ENCODE assay signal across 16 cellular contexts in the genomic region with DNA sequence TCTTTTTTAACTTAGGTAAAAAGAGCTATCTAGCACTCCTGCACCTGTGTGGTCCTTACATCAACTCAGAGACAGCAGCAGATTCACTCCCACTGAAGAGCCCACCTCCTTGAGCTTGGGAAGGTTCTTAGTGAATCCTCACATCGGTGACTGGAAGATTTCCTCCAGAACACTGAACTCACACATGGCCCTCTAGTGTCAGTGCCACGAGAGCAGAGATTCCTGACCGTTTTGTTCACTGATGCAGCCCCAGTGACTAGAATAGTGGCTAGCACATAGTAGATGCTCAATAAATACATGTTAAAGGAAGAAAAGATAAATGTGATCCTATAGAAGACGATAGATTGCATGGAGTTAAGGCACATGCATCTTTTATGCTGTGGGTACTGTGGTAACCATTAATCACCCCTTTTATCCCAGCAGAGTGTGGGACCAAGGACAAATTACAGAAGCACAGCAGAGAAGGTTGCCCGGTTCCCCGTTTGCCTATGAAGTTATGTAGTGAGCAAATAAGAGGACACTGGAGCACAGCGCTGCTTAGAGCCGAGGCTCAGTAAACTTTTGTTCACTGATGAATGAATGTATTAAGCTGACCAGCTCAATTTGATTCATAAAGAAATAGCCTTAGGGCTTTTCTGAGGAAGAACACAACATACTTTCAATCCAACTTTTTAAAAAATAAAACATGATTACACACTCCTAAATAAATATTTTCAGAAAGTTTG. TPM values are rescaled to one million over a fixed set of nuclear protein-coding genes. Genes with fewer than 3 reads are reported as not detected.
DNase-seq lines count a peak whose midpoint lies in the region; ATAC-seq and TF ChIP-seq lines count a peak whose summit lies in the region.
"Had no signal": no experiment of that assay in that cellular context is flagged by ENCODE, and none has a peak within 500 bp of the region (broad histone marks: within the 10 kb centered on the region; RNA-seq: fewer than 3 reads in every experiment).

No MANE protein-coding gene starts in this region.

- H3K4me3 ChIP-seq in right atrium auricular region (peak overlapping the region; percentile 5 to 69), gastrocnemius medialis (peak overlapping the region in 1 of 4 donors; percentile 39)
- H3K4me3 ChIP-seq: spleen, testis had no signal

- H3K36me3 Mint-ChIP-seq in brain (no peaks in the 10 kb centered on the region), T-cell (no peaks in the 10 kb centered on the region)
- H3K36me3 Mint-ChIP-seq: activated naive CD4-positive, alpha-beta T cell treated with anti-CD3 and anti-CD28 coated beads, Interleukin-2, amount 50 U/mL, for 24 hours; natural killer cell treated with Interleukin-12 subunit alpha and Interleukin-12 subunit beta and Interleukin-15 and Interleukin-18, amount 100 ng/mL, for 72 hours had no signal

- POLR2A ChIA-PET in T-cell (lab: Charles Lee) = no interaction called here

- H3K36me3 ChIP-seq in right atrium auricular region (no peaks in the 10 kb centered on the region), gastrocnemius medialis (no peaks in the 10 kb centered on the region)
- H3K36me3 ChIP-seq: spleen had no signal

- H3K9me3 Mint-ChIP-seq in brain (peaks cover 0 to 9% (median 0%) of the 10 kb centered on the region in 5 experiments), T-cell (no peaks in the 10 kb centered on the region)
- H3K9me3 Mint-ChIP-seq: activated B cell treated with CpG ODN at 0.5 μM for 24 hours; activated naive CD4-positive, alpha-beta T cell treated with anti-CD3 and anti-CD28 coated beads, Interleukin-2, amount 50 U/mL, for 24 hours had no signal

- TF ChIP-seq POLR2A in gastrocnemius medialis (IDR thresholded peaks at IDR 0.05) = no peak

- peak; percentile 52 for DNase-seq in Caki2 (ENCODE audit: low read depth)
- no peak for DNase-seq in right atrium auricular region (ENCODE audit: low spot score)
- no peak for DNase-seq in gastrocnemius medialis
- no peak for DNase-seq in T-cell
- DNase-seq in NCI-H146 (lab: John Stamatoyannopoulos, UW) = no peak
- DNase-seq in NCI-H187 treated with DMSO at 0.1 percent for 48 hours (lab: John Stamatoyannopoulos, UW) = no peak
- no peak for DNase-seq in AG08396 (ENCODE audit: low spot score)
- DNase-seq: activated B cell treated with CpG ODN at 0.5 μM for 24 hours, DMS53, kidney, NCI-H2227 treated with DMSO at 0.1 percent for 48 hours, spleen, testis had no signal

- CTCF ChIA-PET in T-cell (lab: Charles Lee) = interaction anchor here in 1 of 2 donors (0.6 kb wide), 1 partner anchor 1035 kb away, joined by 3 read pairs; no protein-coding TSS in a partner anchor

- H3K27ac ChIP-seq in right atrium auricular region (peak overlapping the region; percentile 86 to 88), gastrocnemius medialis (peak overlapping the region in 3 of 4 donors; percentile 1 to 16 (median 6))
- H3K27ac ChIP-seq: spleen, testis had no signal

- H3K27me3 Mint-ChIP-seq in brain (no peaks in the 10 kb centered on the region), T-cell (peaks cover 3 to 18% of the 10 kb centered on the region in 2 donors)
- H3K27me3 Mint-ChIP-seq: activated B cell treated with CpG ODN at 0.5 μM for 24 hours; natural killer cell treated with Interleukin-12 subunit alpha and Interleukin-12 subunit beta and Interleukin-15 and Interleukin-18, amount 100 ng/mL, for 72 hours had no signal

- no peak for TF ChIP-seq CTCF in brain (conservative IDR thresholded peaks at IDR 0.05)
- TF ChIP-seq CTCF in right atrium auricular region (IDR thresholded peaks at IDR 0.05) = no peak
- TF ChIP-seq CTCF in gastrocnemius medialis (IDR thresholded peaks at IDR 0.05 in 4 of 5, conservative IDR thresholded peaks at IDR 0.05 in 1 of 5) = no peak

- in situ Hi-C loops in Caki2 (cut with HindIII; ENCODE audit: low pct_unique_long_range_greater_than_20kb, low sequenced_read_pairs) (loop anchor here (25.0 kb wide), 1 partner anchor 152 kb away; no protein-coding TSS in a partner anchor), gastrocnemius medialis (cut with MboI; ENCODE audit: low sequenced_read_pairs in 4 of 4) (no loop called here)

- H3K4me3 Mint-ChIP-seq in brain (peak overlapping the region in 3 of 5 experiments; percentile 51 to 84 (median 77)), T-cell (no peak overlapping the region)
- H3K4me3 Mint-ChIP-seq: activated B cell treated with CpG ODN at 0.5 μM for 24 hours; activated naive CD4-positive, alpha-beta T cell treated with anti-CD3 and anti-CD28 coated beads, Interleukin-2, amount 50 U/mL, for 24 hours; natural killer cell treated with Interleukin-12 subunit alpha and Interleukin-12 subunit beta and Interleukin-15 and Interleukin-18, amount 100 ng/mL, for 72 hours had no signal

- H3K4me1 Mint-ChIP-seq in brain (peaks cover 64% of the 10 kb centered on the region), T-cell (no peaks in the 10 kb centered on the region)
- H3K4me1 Mint-ChIP-seq: activated B cell treated with CpG ODN at 0.5 μM for 24 hours; activated naive CD4-positive, alpha-beta T cell treated with anti-CD3 and anti-CD28 coated beads, Interleukin-2, amount 50 U/mL, for 24 hours had no signal

- H3K4me1 ChIP-seq in right atrium auricular region = peaks cover 0 to 68% of the 10 kb centered on the region in 2 donors
- H3K4me1 ChIP-seq in gastrocnemius medialis = peaks cover 7% of the 10 kb centered on the region in 2 donors

- no peaks in the 10 kb centered on the region for H3K27me3 ChIP-seq in right atrium auricular region
- H3K27me3 ChIP-seq in gastrocnemius medialis = no peaks in the 10 kb centered on the region
- H3K27me3 ChIP-seq: testis had no signal

- intact Hi-C loops in gastrocnemius medialis (cut with DNase I; ENCODE audit: low total_unique reads) = no loop called here

- no peak for ATAC-seq in gastrocnemius medialis
- no peak for ATAC-seq in T-cell (replicated peaks in 1 of 4)
- ATAC-seq: natural killer cell treated with Interleukin-12 subunit alpha and Interleukin-12 subunit beta and Interleukin-15 and Interleukin-18, amount 100 ng/mL, for 72 hours had no signal

- H3K27ac Mint-ChIP-seq in brain (peak overlapping the region; percentile 61 to 98 (median 86)), T-cell (no peak overlapping the region)
- H3K27ac Mint-ChIP-seq: activated B cell treated with CpG ODN at 0.5 μM for 24 hours; activated naive CD4-positive, alpha-beta T cell treated with anti-CD3 and anti-CD28 coated beads, Interleukin-2, amount 50 U/mL, for 24 hours; natural killer cell treated with Interleukin-12 subunit alpha and Interleukin-12 subunit beta and Interleukin-15 and Interleukin-18, amount 100 ng/mL, for 72 hours had no signal

- H3K9me3 ChIP-seq in right atrium auricular region (no peaks in the 10 kb centered on the region), gastrocnemius medialis (no peaks in the 10 kb centered on the region)
- H3K9me3 ChIP-seq: spleen, testis had no signal

RNA-seq across cellular contexts. Expression of a gene that starts 8.7 kb away (rescaled TPM):
- total RNA-seq in Caki2 (2014; rRNA removed; shearing (Covaris generic); ENCODE audit: low replicate concordance) = 44.9 and 84.5 TPM in 2 replicates
- polyA plus RNA-seq in brain (ENCODE audit: insufficient read depth, low read depth, low replicate concordance) = 4.4 TPM
- 10 to 100 TPM; 49.9 to 56.9 TPM for total RNA-seq in right atrium auricular region
- total RNA-seq in gastrocnemius medialis = 1 to 10 TPM; 1.8 to 9.8 (median 7.9) TPM
- under 1 TPM in 3 of 5 donors, not detected in 2; 0.30 to 0.57 (median 0.41) TPM for total RNA-seq in T-cell
- total RNA-seq: activated B cell treated with CpG ODN at 0.5 μM for 24 hours; natural killer cell treated with Interleukin-12 subunit alpha and Interleukin-12 subunit beta and Interleukin-15 and Interleukin-18, amount 100 ng/mL, for 72 hours had no signal

RNA-seq across cellular contexts. Expression of a gene that starts 46.2 kb away (rescaled TPM):
- 17.0 and 25.4 TPM in 2 replicates for total RNA-seq in Caki2 (2014; rRNA removed; shearing (Covaris generic); ENCODE audit: low replicate concordance)
- 52.0 TPM for polyA plus RNA-seq in brain (ENCODE audit: insufficient read depth, low read depth, low replicate concordance)
- total RNA-seq in right atrium auricular region (1 to 10 TPM; 7.1 to 9.7 TPM), gastrocnemius medialis (1 to 10 TPM in 3 of 4 donors, under 1 TPM in 1; 0.51 to 2.9 (median 2.3) TPM), T-cell (under 1 TPM in 2 of 5 donors, not detected in 3; 0.09 to 0.32 TPM)
- total RNA-seq: activated B cell treated with CpG ODN at 0.5 μM for 24 hours had no signal

Comparison
In these comparisons a context has a peak if more than half of its experiments do, and no peak if none do; other contexts are left out.
1. H3K27ac Mint-ChIP-seq: peak in brain (5 of 5); none in T-cell (0 of 2).
2. H3K4me3 Mint-ChIP-seq: peak in brain (3 of 5); none in T-cell (0 of 3).